Comparison of ENCODE assay signal across 8 cellular contexts in the genomic region with DNA sequence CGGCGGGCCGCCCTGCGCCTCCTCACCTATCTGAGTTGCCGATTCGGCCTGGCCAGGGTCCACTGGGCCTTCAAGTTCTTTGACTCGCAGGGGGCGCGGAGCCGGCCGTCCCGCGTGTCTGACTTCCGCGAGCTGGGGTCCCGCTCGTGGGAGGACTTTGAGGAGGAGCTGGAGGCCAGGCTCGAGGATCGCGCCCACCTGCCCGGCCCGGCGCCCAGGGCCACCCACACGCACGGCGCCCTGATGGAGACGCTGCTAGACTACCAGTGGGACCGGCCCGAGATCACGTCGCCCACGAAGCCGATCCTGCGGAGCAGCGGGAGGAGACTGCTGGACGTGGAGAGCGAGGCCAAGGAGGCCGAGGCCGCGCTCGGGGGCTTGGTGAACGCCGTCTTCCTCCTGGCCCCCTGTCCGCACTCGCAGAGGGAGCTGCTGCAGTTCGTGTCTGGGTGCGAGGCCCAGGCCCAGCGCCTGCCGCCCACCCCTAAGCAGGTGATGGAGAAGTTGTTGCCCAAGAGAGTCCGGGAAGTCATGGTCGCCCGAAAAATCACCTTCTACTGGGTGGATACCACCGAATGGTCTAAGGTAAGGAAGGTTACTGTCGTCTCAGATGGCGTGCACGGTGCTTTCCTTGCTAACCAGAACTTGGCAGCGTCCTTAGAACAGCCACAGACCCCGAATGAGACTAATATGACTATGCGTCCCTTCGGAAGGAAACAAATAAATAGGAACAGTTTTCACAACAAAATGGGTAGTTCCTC. TPM values are rescaled to one million over a fixed set of nuclear protein-coding genes. Genes with fewer than 3 reads are reported as not detected.
DNase-seq lines count a peak whose midpoint lies in the region; ATAC-seq and TF ChIP-seq lines count a peak whose summit lies in the region.

No MANE protein-coding gene starts in this region.

- TF ChIP-seq CTCF in Caco-2 (IDR thresholded peaks at IDR 0.05; ENCODE audit: insufficient read depth in 1 of 2, low read depth in 1 of 2, low read length in 1 of 2, severe bottlenecking in 1 of 2, unreplicated experiment in 1 of 2), result no peak
- no peak for TF ChIP-seq CTCF in heart right ventricle (IDR thresholded peaks at IDR 0.05)

- H3K4me3 Mint-ChIP-seq in Caco-2 (ENCODE audit: unreplicated experiment), result peak overlapping the region; percentile 79
- peak overlapping the region; percentile 84 for H3K4me3 Mint-ChIP-seq in activated CD8-positive, alpha-beta T cell treated with anti-CD3 and anti-CD28 coated beads, Interleukin-2, amount 10 ng/mL, durations not matched to agents 7 days and 5 days

- DNase-seq in Caco-2 (peak in 1 of 2 experiments; percentile 33), heart right ventricle (peak in 1 of 2 donors; percentile 10), HuH-7 (ENCODE audit: low spot score) (no peak)
- DNase-seq in activated CD8-positive, alpha-beta T cell treated with anti-CD3 and anti-CD28 coated beads, Interleukin-2, amount 10 ng/mL, durations not matched to agents 7 days and 5 days, result peak; percentile 26

- H3K4me1 ChIP-seq in Caco-2, result peaks cover 7% of the 10 kb centered on the region; the same call in 1 of the 2 replicates
- peaks cover 8 to 20% (median 10%) of the 10 kb centered on the region in 9 donors for H3K4me1 ChIP-seq in heart right ventricle
- H3K4me1 ChIP-seq in skeletal muscle satellite cell (ENCODE audit: control insufficient read depth, insufficient read depth, low read length), result peaks cover 9% of the 10 kb centered on the region

- peaks cover 3% of the 10 kb centered on the region for H3K27me3 Mint-ChIP-seq in Caco-2 (ENCODE audit: insufficient read depth, unreplicated experiment)
- H3K27me3 Mint-ChIP-seq in activated CD8-positive, alpha-beta T cell treated with anti-CD3 and anti-CD28 coated beads, Interleukin-2, amount 10 ng/mL, durations not matched to agents 7 days and 5 days (ENCODE audit: low read depth), result peaks cover 7% of the 10 kb centered on the region

- peaks cover 27% of the 10 kb centered on the region for H3K36me3 Mint-ChIP-seq in Caco-2 (ENCODE audit: insufficient read depth, unreplicated experiment)
- peaks cover 41% of the 10 kb centered on the region for H3K36me3 Mint-ChIP-seq in activated CD8-positive, alpha-beta T cell treated with anti-CD3 and anti-CD28 coated beads, Interleukin-2, amount 10 ng/mL, durations not matched to agents 7 days and 5 days (ENCODE audit: low read depth)

- no peaks in the 10 kb centered on the region for H3K9me3 Mint-ChIP-seq in Caco-2 (ENCODE audit: unreplicated experiment)
- H3K9me3 Mint-ChIP-seq in activated CD8-positive, alpha-beta T cell treated with anti-CD3 and anti-CD28 coated beads, Interleukin-2, amount 10 ng/mL, durations not matched to agents 7 days and 5 days (ENCODE audit: insufficient read depth), result no peaks in the 10 kb centered on the region

- no peaks in the 10 kb centered on the region for H3K36me3 ChIP-seq in Caco-2 (ENCODE audit: control insufficient read depth, insufficient read depth, low read length)
- no peaks in the 10 kb centered on the region for H3K36me3 ChIP-seq in heart right ventricle
- peaks cover 5% of the 10 kb centered on the region for H3K36me3 ChIP-seq in skeletal muscle satellite cell (ENCODE audit: insufficient read depth, low read length)

- peak overlapping the region in 1 of 10 donors; percentile 53 for H3K27ac ChIP-seq in heart right ventricle

- intact Hi-C loops in Caco-2 (cut with micrococcal nuclease; ENCODE audit: unreplicated experiment), result loop anchor here (1.0 kb wide), 1 partner anchor 241 kb away; no protein-coding TSS in a partner anchor
- intact Hi-C loops in heart right ventricle (cut with DNase I), result no loop called here

- BruUV-seq in Caco-2 (replicated peaks; lab: Mats Ljungman, UMichigan), result TSS peak; percentile 49

- peak overlapping the region; percentile 84 for H3K9ac ChIP-seq in skeletal muscle satellite cell (ENCODE audit: low read depth, low read length)

- H3K4me3 ChIP-seq in Caco-2 (ENCODE audit: low read depth, low read length) (peak overlapping the region; percentile 62), heart right ventricle (peak overlapping the region; percentile 54 to 99 (median 76)), skeletal muscle satellite cell (ENCODE audit: low read length) (peak overlapping the region; percentile 85)

- peak overlapping the region; percentile 95 for H3K4me2 ChIP-seq in skeletal muscle satellite cell (ENCODE audit: low read length)

- H3K4me1 Mint-ChIP-seq in Caco-2 (ENCODE audit: low read depth, unreplicated experiment), result peaks cover 18% of the 10 kb centered on the region
- H3K4me1 Mint-ChIP-seq in activated CD8-positive, alpha-beta T cell treated with anti-CD3 and anti-CD28 coated beads, Interleukin-2, amount 10 ng/mL, durations not matched to agents 7 days and 5 days (ENCODE audit: low read depth), result peaks cover 39% of the 10 kb centered on the region

- ATAC-seq in GM19438 (IDR thresholded peaks at IDR 0.05; ENCODE audit: low read depth, unreplicated experiment) (peak; percentile 5), HG03521 (IDR thresholded peaks at IDR 0.05; ENCODE audit: unreplicated experiment) (peak; percentile 11), heart right ventricle (peak in 1 of 8 donors; percentile 2), HG02623 (IDR thresholded peaks at IDR 0.05; ENCODE audit: unreplicated experiment) (no peak)
- peak; percentile 28 for ATAC-seq in activated CD8-positive, alpha-beta T cell treated with anti-CD3 and anti-CD28 coated beads, Interleukin-2, amount 10 ng/mL, durations not matched to agents 7 days and 5 days

- H3K9me3 ChIP-seq in Caco-2 (no peaks in the 10 kb centered on the region), heart right ventricle (no peaks in the 10 kb centered on the region), skeletal muscle satellite cell (replicated peaks; ENCODE audit: low read length) (no peaks in the 10 kb centered on the region)

- POLR2A ChIA-PET in Caco-2 (lab: Charles Lee), result interaction anchor here (0.6 to 1.4 kb wide), 11 partner anchors 10 to 425 kb away, joined by 3 to 10 read pairs (median 4); a partner anchor contains a TSS
- POLR2A ChIA-PET in activated CD8-positive, alpha-beta T cell treated with anti-CD3 and anti-CD28 coated beads, Interleukin-2, amount 10 ng/mL, durations not matched to agents 7 days and 5 days (lab: Charles Lee), result interaction anchor here (0.8 to 1.3 kb wide), 2 partner anchors 29 to 240 kb away, joined by 3 read pairs; no protein-coding TSS in a partner anchor

- H3K27ac Mint-ChIP-seq in Caco-2 (ENCODE audit: unreplicated experiment), result peak overlapping the region; percentile 77
- peak overlapping the region; percentile 40 for H3K27ac Mint-ChIP-seq in activated CD8-positive, alpha-beta T cell treated with anti-CD3 and anti-CD28 coated beads, Interleukin-2, amount 10 ng/mL, durations not matched to agents 7 days and 5 days

- WGBS in heart right ventricle, 2 donors, result 1% methylated on average over 60 of the region's 60 CpGs

- H3K27me3 ChIP-seq in Caco-2 (replicated peaks; ENCODE audit: control insufficient read depth, insufficient read depth, low read length), result no peaks in the 10 kb centered on the region
- no peaks in the 10 kb centered on the region for H3K27me3 ChIP-seq in heart right ventricle
- peaks cover 7% of the 10 kb centered on the region for H3K27me3 ChIP-seq in skeletal muscle satellite cell (ENCODE audit: control insufficient read depth, insufficient read depth, low read length)

- CTCF ChIA-PET in Caco-2 (lab: Charles Lee), result interaction anchor here (0.7 to 1.6 kb wide), 6 partner anchors 52 to 369 kb away, joined by 3 to 12 read pairs (median 4); no protein-coding TSS in a partner anchor
- CTCF ChIA-PET in activated CD8-positive, alpha-beta T cell treated with anti-CD3 and anti-CD28 coated beads, Interleukin-2, amount 10 ng/mL, durations not matched to agents 7 days and 5 days (lab: Charles Lee), result interaction anchor here (0.7 kb wide), 1 partner anchor 97 kb away, joined by 3 read pairs; no protein-coding TSS in a partner anchor

RNA-seq across cellular contexts. Expression of a gene that starts 0.6 kb away (rescaled TPM):
- total RNA-seq in Caco-2 (2022) (23.6 and 24.1 TPM in 2 replicates), heart right ventricle (under 1 TPM in 4 of 10 donors, not detected in 6; 0.04 to 0.93 (median 0.15) TPM)
- total RNA-seq in activated CD8-positive, alpha-beta T cell treated with anti-CD3 and anti-CD28 coated beads, Interleukin-2, amount 10 ng/mL, durations not matched to agents 7 days and 5 days, result 10 to 100 TPM; 36.5 to 36.9 TPM
- under 1 TPM; under 0.01 to 0.01 TPM for polyA plus RNA-seq in heart right ventricle
- 4.3 and 5.9 TPM in 2 replicates for total RNA-seq in skeletal muscle satellite cell (2012; rRNA removed)

Comparison
In these comparisons a context has a peak if more than half of its experiments do, and no peak if none do; other contexts are left out.
1. RNA of a gene that starts 0.6 kb away (total RNA-seq): 36.5 to 36.9 TPM in activated CD8-positive, alpha-beta T cell treated with anti-CD3 and anti-CD28 coated beads, Interleukin-2, amount 10 ng/mL, durations not matched to agents 7 days and 5 days and 23.6 to 24.1 TPM in Caco-2; 0.04 to 0.93 TPM in heart right ventricle; every median in the first group is over 10 times any median in the second.
2. Peak in every context shown above with its lines, with median percentiles within 50 percentile points of each other: H3K4me3 ChIP-seq.